Comparison of ENCODE assay signal across 15 cellular contexts in the genomic region with DNA sequence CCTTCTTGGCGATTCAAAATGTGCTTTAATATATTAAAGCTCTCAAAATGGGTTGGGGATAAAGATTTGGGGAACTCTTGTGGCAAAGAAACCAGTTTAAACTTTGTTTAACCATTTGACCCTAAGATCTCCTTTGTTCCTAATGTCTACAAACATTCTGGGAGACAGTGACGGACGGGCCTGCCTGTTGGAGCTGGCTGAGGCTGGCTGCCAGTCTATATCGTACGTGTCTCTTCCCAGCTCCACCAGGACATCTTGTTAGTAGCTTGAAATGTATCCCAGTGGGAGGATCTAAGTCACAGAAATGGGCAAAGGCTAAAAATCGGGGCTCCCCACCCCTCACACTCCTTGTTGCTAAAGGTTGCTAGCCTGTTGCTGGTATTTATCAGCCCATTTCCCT. TPM values are rescaled to one million over a fixed set of nuclear protein-coding genes. Genes with fewer than 3 reads are reported as not detected.
DNase-seq lines count a peak whose midpoint lies in the region; ATAC-seq and TF ChIP-seq lines count a peak whose summit lies in the region.
"Had no signal": no experiment of that assay in that cellular context is flagged by ENCODE, and none has a peak within 500 bp of the region (broad histone marks: within the 10 kb centered on the region; RNA-seq: fewer than 3 reads in every experiment).

No MANE protein-coding gene starts in this region.

- TF ChIP-seq POLR2A in gastrocnemius medialis (IDR thresholded peaks at IDR 0.05): no peak

- in situ Hi-C loops in gastrocnemius medialis (cut with MboI; ENCODE audit: low sequenced_read_pairs in 4 of 4): no loop called here

- POLR2A ChIA-PET in WTC11 (lab: Charles Lee): no interaction called here
- POLR2A ChIA-PET in PC-3 (lab: Charles Lee; ENCODE audit: unreplicated experiment): no interaction called here

- H3K36me3 ChIP-seq in HUES48 (ENCODE audit: control insufficient read depth, insufficient read depth, low read length) (peaks cover 86% of the 10 kb centered on the region), gastrocnemius medialis (peaks cover 0 to 10% of the 10 kb centered on the region in 2 donors), PC-3 (ENCODE audit: low read depth, low read length) (peaks cover 25% of the 10 kb centered on the region)

- TF ChIP-seq CTCF in WTC11 (IDR thresholded peaks at IDR 0.05) (no peak), gastrocnemius medialis (IDR thresholded peaks at IDR 0.05 in 4 of 5, conservative IDR thresholded peaks at IDR 0.05 in 1 of 5) (no peak), PC-3 (conservative IDR thresholded peaks at IDR 0.05; ENCODE audit: low read depth, low read length) (no peak)

- H3K9me3 Mint-ChIP-seq in WTC11: no peaks in the 10 kb centered on the region

- CTCF ChIA-PET in WTC11 (lab: Charles Lee) (interaction anchor here (1.4 kb wide), 1 partner anchor 16 kb away, joined by 5 read pairs; no protein-coding TSS in a partner anchor), PC-3 (lab: Charles Lee) (no interaction called here)

- no peak overlapping the region for H3K9ac ChIP-seq in HUES48 (ENCODE audit: low read depth, low read length)
- no peak overlapping the region for H3K9ac ChIP-seq in PC-3 (ENCODE audit: low read length)

- WGBS in right cardiac atrium: 40% methylated on average over 6 of the region's 6 CpGs

- intact Hi-C loops in right cardiac atrium (cut with DNase I) (no loop called here), gastrocnemius medialis (cut with DNase I; ENCODE audit: low total_unique reads) (no loop called here), PC-3 (cut with micrococcal nuclease) (loop anchor here (10.0 kb wide), 1 partner anchor 111 kb away; no protein-coding TSS in a partner anchor)

- ATAC-seq in WTC11 (no peak), right cardiac atrium (peak; percentile 29 to 49), gastrocnemius medialis (no peak), PC-3 (no peak), GM21576 (IDR thresholded peaks at IDR 0.05; ENCODE audit: unreplicated experiment) (no peak), HG02938 (IDR thresholded peaks at IDR 0.05; ENCODE audit: unreplicated experiment) (no peak)

- peak overlapping the region; percentile 92 for H3K27ac Mint-ChIP-seq in WTC11

- peaks cover 97% of the 10 kb centered on the region for H3K79me2 ChIP-seq in PC-3 (ENCODE audit: low read length)

- H2AFZ ChIP-seq in PC-3 (ENCODE audit: low read length): no peak overlapping the region

- peaks cover 42% of the 10 kb centered on the region for H3K36me3 Mint-ChIP-seq in WTC11

- no peaks in the 10 kb centered on the region for H3K27me3 Mint-ChIP-seq in WTC11 (ENCODE audit: low read depth)

- H3K4me3 Mint-ChIP-seq in WTC11: no peak overlapping the region

- H3F3A ChIP-seq in PC-3 (ENCODE audit: low read length, unreplicated experiment): no peaks in the 10 kb centered on the region

- H3K27me3 ChIP-seq in HUES48 (ENCODE audit: control insufficient read depth, insufficient read depth, low read length) (no peaks in the 10 kb centered on the region), right cardiac atrium (ENCODE audit: control insufficient read depth, insufficient read depth) (no peaks in the 10 kb centered on the region), gastrocnemius medialis (no peaks in the 10 kb centered on the region), PC-3 (ENCODE audit: low read length) (no peaks in the 10 kb centered on the region)

- H3K4me3 ChIP-seq in HUES48 (ENCODE audit: low read depth, low read length) (no peak overlapping the region), right cardiac atrium (ENCODE audit: low read length) (no peak overlapping the region), gastrocnemius medialis (no peak overlapping the region), PC-3 (ENCODE audit: low read length) (no peak overlapping the region)
- H3K4me3 ChIP-seq: skin epidermis had no signal

- H4K20me1 ChIP-seq in PC-3 (ENCODE audit: low read length): no peaks in the 10 kb centered on the region

- H3K4me1 ChIP-seq in HUES48 (ENCODE audit: control insufficient read depth, insufficient read depth, low read length) (peaks cover 32% of the 10 kb centered on the region), right cardiac atrium (ENCODE audit: control insufficient read depth, insufficient read depth, low read length) (peaks cover 10% of the 10 kb centered on the region), gastrocnemius medialis (peaks cover 38 to 62% of the 10 kb centered on the region in 2 donors), PC-3 (ENCODE audit: insufficient read depth, low read length) (peaks cover 27% of the 10 kb centered on the region)

- no peak for DNase-seq in WTC11 (ENCODE audit: low spot score)
- no peak for DNase-seq in right cardiac atrium
- no peak for DNase-seq in gastrocnemius medialis
- DNase-seq in NAMALWA (ENCODE audit: low spot score): no peak
- no peak for DNase-seq in PC-3
- DNase-seq: activated CD4-positive, alpha-beta T cell treated with anti-CD3 and anti-CD28 coated beads, Interleukin-2, amount 50 U/mL, for 4 hours; activated naive CD4-positive, alpha-beta T cell; kidney glomerular epithelial cell; NCI-H1105; NCI-H748 treated with DMSO at 0.1 percent for 48 hours; stimulated activated CD4-positive, alpha-beta T cell treated with anti-CD3 and anti-CD28 coated beads, Interleukin-4, amount 100 ng/mL, for 1 hour had no signal

- H3K9me2 ChIP-seq in PC-3 (replicated peaks; ENCODE audit: low read length): no peaks in the 10 kb centered on the region

- H3K27ac ChIP-seq in HUES48 (ENCODE audit: low read depth, low read length) (peak overlapping the region; percentile 21), right cardiac atrium (ENCODE audit: low read length) (peak overlapping the region; percentile 8), gastrocnemius medialis (peak overlapping the region; percentile 15 to 61 (median 48)), PC-3 (ENCODE audit: low read length) (no peak overlapping the region)

- no TSS peak for BruUV-seq in PC-3 (replicated peaks; lab: Mats Ljungman, UMichigan)

- no peaks in the 10 kb centered on the region for H3K9me3 ChIP-seq in HUES48 (ENCODE audit: control insufficient read depth, insufficient read depth, low read length)
- H3K9me3 ChIP-seq in right cardiac atrium (ENCODE audit: control insufficient read depth, low read length): no peaks in the 10 kb centered on the region
- no peaks in the 10 kb centered on the region for H3K9me3 ChIP-seq in gastrocnemius medialis
- H3K9me3 ChIP-seq in PC-3 (ENCODE audit: low read length): no peaks in the 10 kb centered on the region

- no peak overlapping the region for H3K4me2 ChIP-seq in PC-3 (ENCODE audit: low read length)

- H3K4me1 Mint-ChIP-seq in WTC11: peaks cover 88% of the 10 kb centered on the region

TF ChIP-seq in WTC11, 78 proteins besides CTCF, POLR2A, EP300 and RAD21 (continues in another document):
- TF ChIP-seq ZNF416 (CRISPR knock-in tag; IDR thresholded peaks at IDR 0.05): no peak
- TF ChIP-seq SP1 (CRISPR knock-in tag; conservative IDR thresholded peaks at IDR 0.05): no peak
- TF ChIP-seq CBFB (CRISPR knock-in tag; IDR thresholded peaks at IDR 0.05; ENCODE audit: low read depth): no peak
- TF ChIP-seq, protein P1, sequence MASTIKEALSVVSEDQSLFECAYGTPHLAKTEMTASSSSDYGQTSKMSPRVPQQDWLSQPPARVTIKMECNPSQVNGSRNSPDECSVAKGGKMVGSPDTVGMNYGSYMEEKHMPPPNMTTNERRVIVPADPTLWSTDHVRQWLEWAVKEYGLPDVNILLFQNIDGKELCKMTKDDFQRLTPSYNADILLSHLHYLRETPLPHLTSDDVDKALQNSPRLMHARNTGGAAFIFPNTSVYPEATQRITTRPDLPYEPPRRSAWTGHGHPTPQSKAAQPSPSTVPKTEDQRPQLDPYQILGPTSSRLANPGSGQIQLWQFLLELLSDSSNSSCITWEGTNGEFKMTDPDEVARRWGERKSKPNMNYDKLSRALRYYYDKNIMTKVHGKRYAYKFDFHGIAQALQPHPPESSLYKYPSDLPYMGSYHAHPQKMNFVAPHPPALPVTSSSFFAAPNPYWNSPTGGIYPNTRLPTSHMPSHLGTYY (CRISPR knock-in tag; IDR thresholded peaks at IDR 0.05): no peak
- TF ChIP-seq, protein P2, sequence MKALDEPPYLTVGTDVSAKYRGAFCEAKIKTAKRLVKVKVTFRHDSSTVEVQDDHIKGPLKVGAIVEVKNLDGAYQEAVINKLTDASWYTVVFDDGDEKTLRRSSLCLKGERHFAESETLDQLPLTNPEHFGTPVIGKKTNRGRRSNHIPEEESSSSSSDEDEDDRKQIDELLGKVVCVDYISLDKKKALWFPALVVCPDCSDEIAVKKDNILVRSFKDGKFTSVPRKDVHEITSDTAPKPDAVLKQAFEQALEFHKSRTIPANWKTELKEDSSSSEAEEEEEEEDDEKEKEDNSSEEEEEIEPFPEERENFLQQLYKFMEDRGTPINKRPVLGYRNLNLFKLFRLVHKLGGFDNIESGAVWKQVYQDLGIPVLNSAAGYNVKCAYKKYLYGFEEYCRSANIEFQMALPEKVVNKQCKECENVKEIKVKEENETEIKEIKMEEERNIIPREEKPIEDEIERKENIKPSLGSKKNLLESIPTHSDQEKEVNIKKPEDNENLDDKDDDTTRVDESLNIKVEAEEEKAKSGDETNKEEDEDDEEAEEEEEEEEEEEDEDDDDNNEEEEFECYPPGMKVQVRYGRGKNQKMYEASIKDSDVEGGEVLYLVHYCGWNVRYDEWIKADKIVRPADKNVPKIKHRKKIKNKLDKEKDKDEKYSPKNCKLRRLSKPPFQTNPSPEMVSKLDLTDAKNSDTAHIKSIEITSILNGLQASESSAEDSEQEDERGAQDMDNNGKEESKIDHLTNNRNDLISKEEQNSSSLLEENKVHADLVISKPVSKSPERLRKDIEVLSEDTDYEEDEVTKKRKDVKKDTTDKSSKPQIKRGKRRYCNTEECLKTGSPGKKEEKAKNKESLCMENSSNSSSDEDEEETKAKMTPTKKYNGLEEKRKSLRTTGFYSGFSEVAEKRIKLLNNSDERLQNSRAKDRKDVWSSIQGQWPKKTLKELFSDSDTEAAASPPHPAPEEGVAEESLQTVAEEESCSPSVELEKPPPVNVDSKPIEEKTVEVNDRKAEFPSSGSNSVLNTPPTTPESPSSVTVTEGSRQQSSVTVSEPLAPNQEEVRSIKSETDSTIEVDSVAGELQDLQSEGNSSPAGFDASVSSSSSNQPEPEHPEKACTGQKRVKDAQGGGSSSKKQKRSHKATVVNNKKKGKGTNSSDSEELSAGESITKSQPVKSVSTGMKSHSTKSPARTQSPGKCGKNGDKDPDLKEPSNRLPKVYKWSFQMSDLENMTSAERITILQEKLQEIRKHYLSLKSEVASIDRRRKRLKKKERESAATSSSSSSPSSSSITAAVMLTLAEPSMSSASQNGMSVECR (CRISPR knock-in tag; IDR thresholded peaks at IDR 0.05; ENCODE audit: borderline replicate concordance): no peak
- no peak for TF ChIP-seq NR3C1 (CRISPR knock-in tag; conservative IDR thresholded peaks at IDR 0.05; ENCODE audit: low read depth)
- no peak for TF ChIP-seq SMAD3 (CRISPR knock-in tag; IDR thresholded peaks at IDR 0.05; ENCODE audit: borderline replicate concordance)
- no peak for TF ChIP-seq KAT7 (CRISPR knock-in tag; IDR thresholded peaks at IDR 0.05; ENCODE audit: borderline replicate concordance)

RNA-seq across cellular contexts. Expression of a gene that starts 30.7 kb away (rescaled TPM):
- 171 to 185 TPM (median 181 TPM) in 3 replicates for total RNA-seq in WTC11 (2021)
- total RNA-seq in right cardiac atrium: 10 to 100 TPM; 70.5 to 87.9 (median 75.9) TPM
- 21.1 TPM for polyA plus RNA-seq in right cardiac atrium
- total RNA-seq in gastrocnemius medialis: 100 to 1,000 TPM in 1 of 4 donors, 10 to 100 TPM in 3; 54.7 to 124 (median 91.2) TPM
- 47.3 and 62.6 TPM in 2 replicates for total RNA-seq in PC-3 (2014; rRNA removed)

Comparison
In these comparisons a context has a peak if more than half of its experiments do, and no peak if none do; other contexts are left out.
1. ATAC-seq: peak in right cardiac atrium (2 of 2); none in WTC11 (single experiment), gastrocnemius medialis (0 of 2), PC-3 (single experiment), GM21576 (single experiment) and HG02938 (single experiment).